ENCODE assay signal across 8 cellular contexts in genomic region chr1:225999912-226000337, GRCh38. TPM values are rescaled to one million over a fixed set of nuclear protein-coding genes. Genes with fewer than 3 reads are reported as not detected.
DNase-seq lines count a peak whose midpoint lies in the region; ATAC-seq and TF ChIP-seq lines count a peak whose summit lies in the region.

No MANE protein-coding gene starts in this region.

- H3K4me3 ChIP-seq in DND-41 (ENCODE audit: low read depth in 1 of 2, low read length in 2 of 2) (peak overlapping the region; percentile 18 to 55; a peak in 3 of 4 replicates), foreskin fibroblast (ENCODE audit: low read depth in 1 of 2, low read length in 2 of 2) (peak overlapping the region; percentile 59 to 96), gastrocnemius medialis (peak overlapping the region; percentile 62 to 90 (median 77))

- H3K36me3 ChIP-seq in DND-41 (ENCODE audit: insufficient read depth, low read length) (peaks cover 11% of the 10 kb centered on the region), gastrocnemius medialis (peaks cover 0 to 5% of the 10 kb centered on the region in 2 donors)

- intact Hi-C loops in gastrocnemius medialis (cut with DNase I; ENCODE audit: low total_unique reads): loop anchor here (1.0 to 5.0 kb wide), 4 partner anchors 62 to 122 kb away; partner anchors contain the start of genes H3-3A, PYCR2 and TMEM63A

- DNase-seq in DND-41 (no peak), foreskin fibroblast (peak in 1 of 2 donors; percentile 38), gastrocnemius medialis (no peak), kidney glomerular epithelial cell (lab: John Stamatoyannopoulos, UW) (no peak), NCI-H2081 (lab: John Stamatoyannopoulos, UW) (no peak)

- H3K9ac ChIP-seq in DND-41 (ENCODE audit: low read depth, low read length): peak overlapping the region; percentile 80

- H3K27ac ChIP-seq in DND-41 (ENCODE audit: low read length) (peak overlapping the region; percentile 73), VCaP (peak overlapping the region; percentile 89), gastrocnemius medialis (peak overlapping the region; percentile 92 to 98 (median 93))

- peak overlapping the region; percentile 56 for H2AFZ ChIP-seq in DND-41 (ENCODE audit: low read depth, low read length)

- H3K4me1 ChIP-seq in DND-41 (ENCODE audit: insufficient read depth, low read length): peaks cover 39% of the 10 kb centered on the region
- peaks cover 31 to 41% of the 10 kb centered on the region in 2 donors for H3K4me1 ChIP-seq in gastrocnemius medialis

- peaks cover 42% of the 10 kb centered on the region for H3K79me2 ChIP-seq in DND-41 (ENCODE audit: insufficient read depth, low read length)

- peaks cover 5% of the 10 kb centered on the region; the same call in 1 of the 2 replicates for H4K20me1 ChIP-seq in DND-41 (ENCODE audit: insufficient read depth, low read length)

- peak overlapping the region; percentile 75 for H3K4me2 ChIP-seq in DND-41 (ENCODE audit: insufficient read depth, low read length)

- no peak for TF ChIP-seq POLR2A in gastrocnemius medialis (IDR thresholded peaks at IDR 0.05)

- H3K9me3 ChIP-seq in DND-41 (ENCODE audit: insufficient read depth, low read length, severe bottlenecking) (no peaks in the 10 kb centered on the region), gastrocnemius medialis (no peaks in the 10 kb centered on the region)

- in situ Hi-C loops in gastrocnemius medialis (cut with MboI; ENCODE audit: low sequenced_read_pairs in 4 of 4): loop anchor here in 1 of 4 donors (10.0 kb wide), 1 partner anchor 55 kb away; no protein-coding TSS in a partner anchor

- no peaks in the 10 kb centered on the region for H3K27me3 ChIP-seq in DND-41 (ENCODE audit: insufficient read depth, low read length, poor library complexity)
- H3K27me3 ChIP-seq in gastrocnemius medialis: no peaks in the 10 kb centered on the region

- ATAC-seq in DND-41 (ENCODE audit: insufficient read depth, low read depth): no peak
- ATAC-seq in GM19455 (IDR thresholded peaks at IDR 0.05; ENCODE audit: unreplicated experiment): peak; percentile 26
- peak; percentile 47 for ATAC-seq in HG03460 (IDR thresholded peaks at IDR 0.05; ENCODE audit: unreplicated experiment)
- peak; percentile 1 to 2 for ATAC-seq in gastrocnemius medialis

- TF ChIP-seq CTCF in DND-41 (IDR thresholded peaks at IDR 0.05; ENCODE audit: borderline replicate concordance, extremely low read depth, low read length, poor library complexity, severe bottlenecking): no peak
- no peak for TF ChIP-seq CTCF in VCaP (conservative IDR thresholded peaks at IDR 0.05)
- no peak for TF ChIP-seq CTCF in foreskin fibroblast (IDR thresholded peaks at IDR 0.05; ENCODE audit: low read depth, low read length)
- no peak for TF ChIP-seq CTCF in gastrocnemius medialis (IDR thresholded peaks at IDR 0.05 in 4 of 5, conservative IDR thresholded peaks at IDR 0.05 in 1 of 5)

RNA-seq across cellular contexts. Expression of gene SDE2, which starts 0.8 kb away (rescaled TPM):
- total RNA-seq in gastrocnemius medialis: 10 to 100 TPM; 20.1 to 30.0 (median 23.0) TPM

RNA-seq across cellular contexts. Expression of gene LEFTY2, which starts 58.9 kb away (rescaled TPM):
- under 1 TPM in 1 of 4 donors, not detected in 3; 0.20 TPM for total RNA-seq in gastrocnemius medialis
